ENCODE assay signal across 8 cellular contexts in the genomic region with DNA sequence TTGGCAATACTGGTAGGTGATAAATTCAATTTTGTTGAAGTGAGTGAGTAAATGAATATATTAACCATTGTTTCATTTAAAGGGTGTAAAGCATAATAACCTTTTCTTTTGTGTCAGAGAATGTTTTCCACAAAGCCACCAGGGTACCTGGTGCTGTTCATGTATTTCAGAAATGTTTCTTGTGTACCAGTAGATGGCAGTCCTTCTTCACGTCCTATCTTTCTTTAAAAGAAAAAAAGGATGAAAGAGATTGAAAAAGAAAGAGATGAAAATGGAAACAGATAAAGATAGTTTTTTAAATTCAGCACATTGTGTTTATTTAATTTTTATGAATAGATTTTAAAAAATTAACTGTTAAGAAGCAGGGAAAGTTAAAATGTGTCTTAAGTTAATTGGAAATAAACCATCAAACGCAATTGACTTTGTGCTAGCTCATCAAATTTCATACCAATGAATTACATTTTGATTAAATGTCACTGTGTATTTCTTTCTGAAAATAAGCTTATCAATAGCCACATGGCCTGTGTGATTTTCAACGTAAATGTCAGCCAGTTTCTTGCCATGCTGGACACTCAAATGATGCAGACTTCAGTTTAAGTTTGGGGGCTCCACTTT.
A peak's percentile ranks its signal among the peaks of the same experiment; 100 is the strongest.
DNase-seq lines count a peak whose midpoint lies in the region; ATAC-seq lines count a peak whose summit lies in the region.

No MANE protein-coding gene starts in this region.

- H3K27me3 ChIP-seq in H7 (ENCODE audit: control insufficient read depth, insufficient read depth, low read length) = no peaks in the 10 kb centered on the region

- H3K4me3 ChIP-seq in H7 (ENCODE audit: insufficient read depth, low read depth, low read length) = no peak overlapping the region

- no peaks in the 10 kb centered on the region for H3K36me3 ChIP-seq in H7 (replicated peaks; ENCODE audit: control insufficient read depth, insufficient read depth, low read length)

- ATAC-seq in HG03521 (IDR thresholded peaks at IDR 0.05; ENCODE audit: unreplicated experiment) = no peak

- DNase-seq in Caki2 (ENCODE audit: low read depth) (peak; percentile 0), H7 (peak; percentile 44), NCI-H748 (lab: John Stamatoyannopoulos, UW; ENCODE audit: unreplicated experiment) (peak; percentile 8), dermis microvascular lymphatic vessel endothelial cell (ENCODE audit: low read depth in 2 of 2) (peak; percentile 6 to 19), putamen (ENCODE audit: low spot score) (peak; percentile 8), AG08395 (ENCODE audit: low spot score) (no peak)
- no peak for DNase-seq in activated naive CD4-positive, alpha-beta T cell (lab: John Stamatoyannopoulos, UW)

- in situ Hi-C loops in Caki2 (cut with HindIII; ENCODE audit: low pct_unique_long_range_greater_than_20kb, low sequenced_read_pairs) = no loop called here

Comparison
In these comparisons a context has a peak if more than half of its experiments do, and no peak if none do; other contexts are left out.
1. DNase-seq: peak in Caki2 (single experiment), H7 (single experiment), NCI-H748 (single experiment), dermis microvascular lymphatic vessel endothelial cell (2 of 2) and putamen (single experiment); none in activated naive CD4-positive, alpha-beta T cell (0 of 4) and AG08395 (single experiment).